Comparison of ENCODE assay signal across 1 cellular context in genomic region chr10:70549962-70550845, GRCh38.
TF ChIP-seq lines count a peak whose summit lies in the region.

No MANE protein-coding gene starts in this region.

TF ChIP-seq in HCT116, 20 proteins besides CTCF, POLR2A, EP300 and RAD21 (continued from another document):
- TF ChIP-seq ZBTB33 (IDR thresholded peaks at IDR 0.05; ENCODE audit: extremely low read depth, insufficient replicate concordance, low read length) = no peak
- TF ChIP-seq SRF (IDR thresholded peaks at IDR 0.05; ENCODE audit: low read depth) = no peak
- TF ChIP-seq SP1 (IDR thresholded peaks at IDR 0.05; ENCODE audit: low read depth) = no peak
- TF ChIP-seq TCF7L2 (IDR thresholded peaks at IDR 0.05; ENCODE audit: borderline replicate concordance, extremely low read depth, insufficient read depth, insufficient read length) = no peak
- TF ChIP-seq MAX (IDR thresholded peaks at IDR 0.05) = no peak
- no peak for TF ChIP-seq POLR2AphosphoS5 (IDR thresholded peaks at IDR 0.05; ENCODE audit: low read depth, low read length)
- TF ChIP-seq CBX3 (IDR thresholded peaks at IDR 0.05; ENCODE audit: low read depth) = no peak
- TF ChIP-seq ZNF274 (IDR thresholded peaks at IDR 0.05; ENCODE audit: low read depth, low read length) = no peak
- TF ChIP-seq FOSL1 (IDR thresholded peaks at IDR 0.05; ENCODE audit: low read depth) = no peak
- no peak for TF ChIP-seq EZH2phosphoT487 (IDR thresholded peaks at IDR 0.05; ENCODE audit: borderline replicate concordance)
- no peak for TF ChIP-seq EZH2 (IDR thresholded peaks at IDR 0.05)
- TF ChIP-seq YY1 (IDR thresholded peaks at IDR 0.05; ENCODE audit: extremely low read depth, insufficient replicate concordance, low read depth, low read length) = no peak
